Comparison of ENCODE assay signal across 2 cellular contexts in genomic region chr14:104937694-104938365, GRCh38.
TF ChIP-seq lines count a peak whose summit lies in the region.

No MANE protein-coding gene starts in this region.

TF ChIP-seq in SK-N-SH, 30 proteins besides CTCF, POLR2A, EP300 and RAD21 (continued from another document):
- TF ChIP-seq POLR2AphosphoS5 (IDR thresholded peaks at IDR 0.05; ENCODE audit: low read depth, low read length): 0 out of 2 replicates have a peak, but pooled peaks have one; percentile 31
TF ChIP-seq in SK-N-SH: peak in this region for 1.

TF ChIP-seq in SK-N-SH treated with all-trans-retinoic acid at 6 μM for 48 hours, 23 proteins besides CTCF, POLR2A, EP300 and RAD21:
- TF ChIP-seq ZNF565 (CRISPR knock-in tag; conservative IDR thresholded peaks at IDR 0.05; ENCODE audit: low read depth): no peak
